ENCODE assay signal across 13 cellular contexts in genomic region chr17:7260151-7260550, GRCh38. TPM values are rescaled to one million over a fixed set of nuclear protein-coding genes. Genes with fewer than 3 reads are reported as not detected.
A peak's percentile ranks its signal among the peaks of the same experiment; 100 is the strongest.
DNase-seq lines count a peak whose midpoint lies in the region; ATAC-seq, FAIRE-seq and TF ChIP-seq lines count a peak whose summit lies in the region.
"Had no signal": no experiment of that assay in that cellular context is flagged by ENCODE, and none has a peak within 500 bp of the region (broad histone marks: within the 10 kb centered on the region; RNA-seq: fewer than 3 reads in every experiment).

No MANE protein-coding gene starts in this region.

- peak overlapping the region; percentile 42 for H3K27ac Mint-ChIP-seq in activated CD8-positive, alpha-beta T cell treated with anti-CD3 and anti-CD28 coated beads for 36 hours
- no peak overlapping the region for H3K27ac Mint-ChIP-seq in activated CD8-positive, alpha-beta T cell treated with anti-CD3 and anti-CD28 coated beads, Interleukin-2, amount 10 ng/mL, durations not matched to agents 7 days and 5 days
- H3K27ac Mint-ChIP-seq in activated naive CD8-positive, alpha-beta T cell: no peak overlapping the region
- H3K27ac Mint-ChIP-seq in stimulated activated naive B cell treated with anti-CD40 and anti-IgM and Interleukin-4, amounts not matched to agents 10 μg/mL and 1 μg/mL and 100 μg/mL, for 72 hours: peak overlapping the region; percentile 81

- peak overlapping the region; percentile 57 for H3K4me3 Mint-ChIP-seq in activated CD8-positive, alpha-beta T cell treated with anti-CD3 and anti-CD28 coated beads for 36 hours
- H3K4me3 Mint-ChIP-seq in activated CD8-positive, alpha-beta T cell treated with anti-CD3 and anti-CD28 coated beads, Interleukin-2, amount 10 ng/mL, durations not matched to agents 7 days and 5 days: no peak overlapping the region
- peak overlapping the region; percentile 68 for H3K4me3 Mint-ChIP-seq in activated naive CD8-positive, alpha-beta T cell
- peak overlapping the region; percentile 50 to 66 for H3K4me3 Mint-ChIP-seq in stimulated activated naive B cell treated with anti-CD40 and anti-IgM and Interleukin-4, amounts not matched to agents 10 μg/mL and 1 μg/mL and 100 μg/mL, for 72 hours

- peaks cover 34% of the 10 kb centered on the region for H3K4me1 ChIP-seq in keratinocyte (ENCODE audit: control insufficient read depth, extremely low read depth, insufficient read depth, low read length)

- POLR2A ChIA-PET in activated CD8-positive, alpha-beta T cell treated with anti-CD3 and anti-CD28 coated beads for 36 hours (lab: Charles Lee): interaction anchor here (0.6 to 1.7 kb wide), 6 partner anchors 9 to 448 kb away, joined by 3 to 6 read pairs (median 4); partner anchors contain the start of genes CTDNEP1 and DLG4
- POLR2A ChIA-PET in activated CD8-positive, alpha-beta T cell treated with anti-CD3 and anti-CD28 coated beads, Interleukin-2, amount 10 ng/mL, durations not matched to agents 7 days and 5 days (lab: Charles Lee): interaction anchor here (0.7 kb wide), 2 partner anchors 17 to 265 kb away, joined by 3 read pairs; no protein-coding TSS in a partner anchor

- H3K4me1 Mint-ChIP-seq in activated CD8-positive, alpha-beta T cell treated with anti-CD3 and anti-CD28 coated beads for 36 hours (ENCODE audit: low read depth): peaks cover 37% of the 10 kb centered on the region
- H3K4me1 Mint-ChIP-seq in activated CD8-positive, alpha-beta T cell treated with anti-CD3 and anti-CD28 coated beads, Interleukin-2, amount 10 ng/mL, durations not matched to agents 7 days and 5 days (ENCODE audit: low read depth): peaks cover 33% of the 10 kb centered on the region
- H3K4me1 Mint-ChIP-seq in activated naive CD8-positive, alpha-beta T cell (ENCODE audit: low read depth): peaks cover 32% of the 10 kb centered on the region
- peaks cover 18 to 35% of the 10 kb centered on the region in 2 donors for H3K4me1 Mint-ChIP-seq in stimulated activated naive B cell treated with anti-CD40 and anti-IgM and Interleukin-4, amounts not matched to agents 10 μg/mL and 1 μg/mL and 100 μg/mL, for 72 hours

- no peak for ATAC-seq in activated CD8-positive, alpha-beta T cell treated with anti-CD3 and anti-CD28 coated beads for 36 hours
- no peak for ATAC-seq in activated CD8-positive, alpha-beta T cell treated with anti-CD3 and anti-CD28 coated beads, Interleukin-2, amount 10 ng/mL, durations not matched to agents 7 days and 5 days
- ATAC-seq in stimulated activated naive B cell treated with anti-CD40 and anti-IgM and Interleukin-4, amounts not matched to agents 10 μg/mL and 1 μg/mL and 100 μg/mL, for 72 hours (replicated peaks): no peak

- no peaks in the 10 kb centered on the region for H3K9me3 ChIP-seq in keratinocyte (ENCODE audit: control insufficient read depth, low read depth, low read length)

- no peaks in the 10 kb centered on the region for H4K20me1 ChIP-seq in keratinocyte (ENCODE audit: control insufficient read depth, extremely low read depth, insufficient read depth, low read length)

- no peaks in the 10 kb centered on the region for H3K9me1 ChIP-seq in keratinocyte (ENCODE audit: control insufficient read depth, extremely low read depth, insufficient read depth, low read length)

- CTCF ChIA-PET in activated CD8-positive, alpha-beta T cell treated with anti-CD3 and anti-CD28 coated beads for 36 hours (lab: Charles Lee): interaction anchor here (0.7 kb wide), 1 partner anchor 40 kb away, joined by 4 read pairs; no protein-coding TSS in a partner anchor
- CTCF ChIA-PET in activated CD8-positive, alpha-beta T cell treated with anti-CD3 and anti-CD28 coated beads, Interleukin-2, amount 10 ng/mL, durations not matched to agents 7 days and 5 days (lab: Charles Lee): interaction anchor here (1.3 kb wide), 1 partner anchor 37 kb away, joined by 4 read pairs; no protein-coding TSS in a partner anchor

- no peaks in the 10 kb centered on the region for H3K27me3 ChIP-seq in keratinocyte (ENCODE audit: control insufficient read depth, extremely low read depth, insufficient read depth, low read length)

- dilution Hi-C loops in keratinocyte (cut with MboI; ENCODE audit: extremely low pct_ligation_motif_present, low sequenced_read_pairs): no loop called here

- TF ChIP-seq CTCF in activated CD8-positive, alpha-beta T cell treated with anti-CD3 and anti-CD28 coated beads for 36 hours (IDR thresholded peaks at IDR 0.05): no peak
- no peak for TF ChIP-seq CTCF in keratinocyte (optimal IDR thresholded peaks at IDR 0.05 in 1 of 3, IDR thresholded peaks at IDR 0.05 in 1 of 3, conservative IDR thresholded peaks at IDR 0.05 in 1 of 3; ENCODE audit: extremely low read depth in 1 of 3, insufficient read depth in 2 of 3, low read length in 3 of 3)

- no peak for DNase-seq in activated CD8-positive, alpha-beta T cell treated with anti-CD3 and anti-CD28 coated beads for 36 hours
- no peak for DNase-seq in activated CD8-positive, alpha-beta T cell treated with anti-CD3 and anti-CD28 coated beads, Interleukin-2, amount 10 ng/mL, durations not matched to agents 7 days and 5 days
- DNase-seq in keratinocyte (ENCODE audit: low read depth, low spot score) (no peak), LoVo (ENCODE audit: low spot score) (no peak), NOMO-1 treated with dmso at 0.1 percent for 144 hours (lab: John Stamatoyannopoulos, UW; ENCODE audit: unreplicated experiment) (no peak), GDM1 (lab: John Stamatoyannopoulos, UW) (no peak)
- DNase-seq in stimulated activated naive B cell treated with anti-CD40 and anti-IgM and Interleukin-4, amounts not matched to agents 10 μg/mL and 1 μg/mL and 100 μg/mL, for 72 hours: no peak
- DNase-seq: activated CD8-positive, alpha-beta memory T cell treated with anti-CD3 and anti-CD28 coated beads, Interleukin-2, amount 50 U/mL, for 48 hours; cerebellar nuclear complex; NCI-H526 treated with DMSO at 0.1 percent for 48 hours had no signal

- H2AFZ ChIP-seq in keratinocyte (ENCODE audit: control insufficient read depth, low read length): no peak overlapping the region

- H3K79me2 ChIP-seq in keratinocyte (ENCODE audit: control insufficient read depth, insufficient read depth, low read length): no peaks in the 10 kb centered on the region

- peak overlapping the region; percentile 92 for H3K4me2 ChIP-seq in keratinocyte (ENCODE audit: control insufficient read depth, extremely low read depth, insufficient read depth, low read depth, low read length)

- FAIRE-seq in keratinocyte (lab: Jason Lieb, UNC): no peak
- FAIRE-seq: frontal cortex had no signal

- intact Hi-C loops in activated CD8-positive, alpha-beta T cell treated with anti-CD3 and anti-CD28 coated beads for 36 hours (cut with micrococcal nuclease): no loop called here

- peak overlapping the region; percentile 74 for H3K9ac ChIP-seq in keratinocyte (ENCODE audit: control insufficient read depth, extremely low read depth, insufficient read depth, low read length)

- H3K27ac ChIP-seq in keratinocyte (ENCODE audit: control insufficient read depth, insufficient read depth, low read length): peak overlapping the region; percentile 36

- peaks cover 4 to 31% of the 10 kb centered on the region in 2 experiments for H3K36me3 ChIP-seq in keratinocyte (ENCODE audit: control insufficient read depth in 2 of 2, extremely low read depth in 1 of 2, insufficient read depth in 2 of 2, low read length in 2 of 2)

- H3K4me3 ChIP-seq in keratinocyte (ENCODE audit: control insufficient read depth in 2 of 3, extremely low read depth in 1 of 3, insufficient read depth in 2 of 3, low read depth in 1 of 3, low read length in 3 of 3): peak overlapping the region in 1 of 3 experiments; percentile 41

- peaks cover 26% of the 10 kb centered on the region for H3K36me3 Mint-ChIP-seq in activated CD8-positive, alpha-beta T cell treated with anti-CD3 and anti-CD28 coated beads for 36 hours (ENCODE audit: low read depth)
- peaks cover 20% of the 10 kb centered on the region for H3K36me3 Mint-ChIP-seq in activated CD8-positive, alpha-beta T cell treated with anti-CD3 and anti-CD28 coated beads, Interleukin-2, amount 10 ng/mL, durations not matched to agents 7 days and 5 days (ENCODE audit: low read depth)
- peaks cover 2% of the 10 kb centered on the region for H3K36me3 Mint-ChIP-seq in activated naive CD8-positive, alpha-beta T cell
- H3K36me3 Mint-ChIP-seq in stimulated activated naive B cell treated with anti-CD40 and anti-IgM and Interleukin-4, amounts not matched to agents 10 μg/mL and 1 μg/mL and 100 μg/mL, for 72 hours: peaks cover 20 to 21% of the 10 kb centered on the region in 2 donors

- no peaks in the 10 kb centered on the region for H3K9me3 Mint-ChIP-seq in activated CD8-positive, alpha-beta T cell treated with anti-CD3 and anti-CD28 coated beads for 36 hours
- H3K9me3 Mint-ChIP-seq in activated CD8-positive, alpha-beta T cell treated with anti-CD3 and anti-CD28 coated beads, Interleukin-2, amount 10 ng/mL, durations not matched to agents 7 days and 5 days (ENCODE audit: insufficient read depth): no peaks in the 10 kb centered on the region
- H3K9me3 Mint-ChIP-seq in activated naive CD8-positive, alpha-beta T cell (ENCODE audit: low read depth): no peaks in the 10 kb centered on the region
- H3K9me3 Mint-ChIP-seq in stimulated activated naive B cell treated with anti-CD40 and anti-IgM and Interleukin-4, amounts not matched to agents 10 μg/mL and 1 μg/mL and 100 μg/mL, for 72 hours: no peaks in the 10 kb centered on the region

- peaks cover 18% of the 10 kb centered on the region for H3K27me3 Mint-ChIP-seq in activated CD8-positive, alpha-beta T cell treated with anti-CD3 and anti-CD28 coated beads for 36 hours
- H3K27me3 Mint-ChIP-seq in activated CD8-positive, alpha-beta T cell treated with anti-CD3 and anti-CD28 coated beads, Interleukin-2, amount 10 ng/mL, durations not matched to agents 7 days and 5 days (ENCODE audit: low read depth): peaks cover 24% of the 10 kb centered on the region
- H3K27me3 Mint-ChIP-seq in activated naive CD8-positive, alpha-beta T cell: no peaks in the 10 kb centered on the region
- peaks cover 15 to 25% of the 10 kb centered on the region in 2 donors for H3K27me3 Mint-ChIP-seq in stimulated activated naive B cell treated with anti-CD40 and anti-IgM and Interleukin-4, amounts not matched to agents 10 μg/mL and 1 μg/mL and 100 μg/mL, for 72 hours

RNA-seq across cellular contexts. Expression of gene CLDN7, which starts 2.1 kb away (rescaled TPM):
- 1 to 10 TPM; 1.5 to 1.7 TPM for total RNA-seq in activated CD8-positive, alpha-beta T cell treated with anti-CD3 and anti-CD28 coated beads for 36 hours
- total RNA-seq in activated CD8-positive, alpha-beta T cell treated with anti-CD3 and anti-CD28 coated beads, Interleukin-2, amount 10 ng/mL, durations not matched to agents 7 days and 5 days: 1 to 10 TPM; 1.1 to 1.3 TPM
- polyA plus RNA-seq in keratinocyte: 6.3 to 9.0 TPM (median 6.8 TPM) in 3 replicates
- polyA plus RNA-seq in keratinocyte (2011; ENCODE audit: low read depth): 6.1 TPM
- polyA plus RNA-seq in keratinocyte (2011; cell fraction: cytosol; rRNA removed): 8.6 and 9.5 TPM in 2 replicates
- polyA plus RNA-seq in keratinocyte (2011; cell fraction: nucleus; rRNA removed): 34.4 and 49.1 TPM in 2 replicates
- polyA plus RNA-seq in keratinocyte (2012; ENCODE audit: low replicate concordance): 8.2 and 32.9 TPM in 2 replicates
- 4.8 to 7.5 TPM (median 6.5 TPM) in 3 replicates for polyA minus RNA-seq in keratinocyte
- polyA minus RNA-seq in keratinocyte (2011; cell fraction: cytosol; rRNA and poly(A)+ RNA removed): 8.6 TPM
- 10.4 and 13.9 TPM in 2 replicates for polyA minus RNA-seq in keratinocyte (2011; cell fraction: nucleus; rRNA and poly(A)+ RNA removed)
- total RNA-seq: A673 had no signal

RNA-seq across cellular contexts. Expression of gene ELP5, which starts 8.1 kb away (rescaled TPM):
- 10 to 100 TPM; 80.2 to 85.4 TPM for total RNA-seq in activated CD8-positive, alpha-beta T cell treated with anti-CD3 and anti-CD28 coated beads for 36 hours
- 10 to 100 TPM; 63.5 to 66.1 TPM for total RNA-seq in activated CD8-positive, alpha-beta T cell treated with anti-CD3 and anti-CD28 coated beads, Interleukin-2, amount 10 ng/mL, durations not matched to agents 7 days and 5 days
- polyA plus RNA-seq in keratinocyte: 19.4 to 24.9 TPM (median 21.4 TPM) in 3 replicates
- polyA plus RNA-seq in keratinocyte (2011; ENCODE audit: low read depth): 5.4 TPM
- polyA plus RNA-seq in keratinocyte (2011; cell fraction: cytosol; rRNA removed): 20.5 and 25.5 TPM in 2 replicates
- 29.5 and 32.1 TPM in 2 replicates for polyA plus RNA-seq in keratinocyte (2011; cell fraction: nucleus; rRNA removed)
- 22.6 and 25.7 TPM in 2 replicates for polyA plus RNA-seq in keratinocyte (2012; ENCODE audit: low replicate concordance)
- 21.8 to 22.3 TPM (median 22.1 TPM) in 3 replicates for polyA minus RNA-seq in keratinocyte
- polyA minus RNA-seq in keratinocyte (2011; cell fraction: cytosol; rRNA and poly(A)+ RNA removed): 20.0 TPM
- polyA minus RNA-seq in keratinocyte (2011; cell fraction: nucleus; rRNA and poly(A)+ RNA removed): 8.9 and 10.1 TPM in 2 replicates

RNA-seq across cellular contexts. Expression of gene CTDNEP1, which starts 8.6 kb away (rescaled TPM):
- total RNA-seq in activated CD8-positive, alpha-beta T cell treated with anti-CD3 and anti-CD28 coated beads for 36 hours: 100 to 1,000 TPM; 159 to 160 TPM
- total RNA-seq in activated CD8-positive, alpha-beta T cell treated with anti-CD3 and anti-CD28 coated beads, Interleukin-2, amount 10 ng/mL, durations not matched to agents 7 days and 5 days: 100 to 1,000 TPM; 171 to 186 TPM
- polyA plus RNA-seq in keratinocyte: 60.8 to 143 TPM (median 66.2 TPM) in 3 replicates
- 84.8 TPM for polyA plus RNA-seq in keratinocyte (2011; ENCODE audit: low read depth)
- 85.7 and 117 TPM in 2 replicates for polyA plus RNA-seq in keratinocyte (2011; cell fraction: cytosol; rRNA removed)
- polyA plus RNA-seq in keratinocyte (2011; cell fraction: nucleus; rRNA removed): 62.2 and 64.3 TPM in 2 replicates
- 119 and 125 TPM in 2 replicates for polyA plus RNA-seq in keratinocyte (2012; ENCODE audit: low replicate concordance)
- polyA minus RNA-seq in keratinocyte: 94.9 to 338 TPM (median 103 TPM) in 3 replicates
- 100 TPM for polyA minus RNA-seq in keratinocyte (2011; cell fraction: cytosol; rRNA and poly(A)+ RNA removed)
- 32.5 and 36.8 TPM in 2 replicates for polyA minus RNA-seq in keratinocyte (2011; cell fraction: nucleus; rRNA and poly(A)+ RNA removed)

RNA-seq across cellular contexts. Expression of gene GABARAP, which starts 17.9 kb away (rescaled TPM):
- total RNA-seq in activated CD8-positive, alpha-beta T cell treated with anti-CD3 and anti-CD28 coated beads for 36 hours: 100 to 1,000 TPM; 104 to 118 TPM
- 100 to 1,000 TPM; 203 to 227 TPM for total RNA-seq in activated CD8-positive, alpha-beta T cell treated with anti-CD3 and anti-CD28 coated beads, Interleukin-2, amount 10 ng/mL, durations not matched to agents 7 days and 5 days
- 271 to 416 TPM (median 391 TPM) in 3 replicates for polyA plus RNA-seq in keratinocyte
- polyA plus RNA-seq in keratinocyte (2011; ENCODE audit: low read depth): 120 TPM
- 578 and 682 TPM in 2 replicates for polyA plus RNA-seq in keratinocyte (2011; cell fraction: cytosol; rRNA removed)
- polyA plus RNA-seq in keratinocyte (2011; cell fraction: nucleus; rRNA removed): 185 and 186 TPM in 2 replicates
- 266 and 545 TPM in 2 replicates for polyA plus RNA-seq in keratinocyte (2012; ENCODE audit: low replicate concordance)
- polyA minus RNA-seq in keratinocyte: 235 to 333 TPM (median 240 TPM) in 3 replicates
- 161 TPM for polyA minus RNA-seq in keratinocyte (2011; cell fraction: cytosol; rRNA and poly(A)+ RNA removed)
- 27.8 and 46.5 TPM in 2 replicates for polyA minus RNA-seq in keratinocyte (2011; cell fraction: nucleus; rRNA and poly(A)+ RNA removed)

RNA-seq across cellular contexts. Expression of gene PHF23, which starts 20.9 kb away (rescaled TPM):
- 10 to 100 TPM; 17.8 to 24.4 TPM for total RNA-seq in activated CD8-positive, alpha-beta T cell treated with anti-CD3 and anti-CD28 coated beads for 36 hours
- total RNA-seq in activated CD8-positive, alpha-beta T cell treated with anti-CD3 and anti-CD28 coated beads, Interleukin-2, amount 10 ng/mL, durations not matched to agents 7 days and 5 days: 10 to 100 TPM; 53.6 to 57.9 TPM
- polyA plus RNA-seq in keratinocyte: 52.8 to 61.6 TPM (median 55.3 TPM) in 3 replicates
- 43.8 TPM for polyA plus RNA-seq in keratinocyte (2011; ENCODE audit: low read depth)
- 50.2 and 55.4 TPM in 2 replicates for polyA plus RNA-seq in keratinocyte (2011; cell fraction: cytosol; rRNA removed)
- 75.4 and 76.5 TPM in 2 replicates for polyA plus RNA-seq in keratinocyte (2011; cell fraction: nucleus; rRNA removed)
- polyA plus RNA-seq in keratinocyte (2012; ENCODE audit: low replicate concordance): 45.3 and 50.3 TPM in 2 replicates
- 41.1 to 77.5 TPM (median 49.7 TPM) in 3 replicates for polyA minus RNA-seq in keratinocyte
- polyA minus RNA-seq in keratinocyte (2011; cell fraction: cytosol; rRNA and poly(A)+ RNA removed): 36.1 TPM
- 41.4 and 42.0 TPM in 2 replicates for polyA minus RNA-seq in keratinocyte (2011; cell fraction: nucleus; rRNA and poly(A)+ RNA removed)

Comparison
In these comparisons a context has a peak if more than half of its experiments do, and no peak if none do; other contexts are left out.
1. H3K27ac Mint-ChIP-seq: peak in activated CD8-positive, alpha-beta T cell treated with anti-CD3 and anti-CD28 coated beads for 36 hours (single experiment) and stimulated activated naive B cell treated with anti-CD40 and anti-IgM and Interleukin-4, amounts not matched to agents 10 μg/mL and 1 μg/mL and 100 μg/mL, for 72 hours (single experiment); none in activated CD8-positive, alpha-beta T cell treated with anti-CD3 and anti-CD28 coated beads, Interleukin-2, amount 10 ng/mL, durations not matched to agents 7 days and 5 days (single experiment) and activated naive CD8-positive, alpha-beta T cell (single experiment).